Comparison of ENCODE assay signal across 16 cellular contexts in genomic region chr12:43069768-43070221, GRCh38.
DNase-seq lines count a peak whose midpoint lies in the region; ATAC-seq and TF ChIP-seq lines count a peak whose summit lies in the region.
"Had no signal": no experiment of that assay in that cellular context is flagged by ENCODE, and none has a peak within 500 bp of the region (broad histone marks: within the 10 kb centered on the region; RNA-seq: fewer than 3 reads in every experiment).

No MANE protein-coding gene starts in this region.

- no peak overlapping the region for H3K4ac ChIP-seq in mesenchymal stem cell (ENCODE audit: low read depth in 1 of 2, low read length in 2 of 2)

- no peak overlapping the region for H4K91ac ChIP-seq in mesenchymal stem cell (ENCODE audit: low read length)

- no peak overlapping the region for H2BK120ac ChIP-seq in mesenchymal stem cell (ENCODE audit: low read depth, low read length)

- DNase-seq in epithelial cell of esophagus (ENCODE audit: low read depth), result peak; percentile 3
- no peak for DNase-seq in mesenchymal stem cell
- DNase-seq in activated CD4-positive, alpha-beta T cell treated with anti-CD3 and anti-CD28 coated beads for 36 hours, result no peak
- no peak for DNase-seq in Peyer's patch
- no peak for DNase-seq in activated T-cell treated with anti-CD3 and anti-CD28 coated beads, Interleukin-2, amount 50 U/mL, for 48 hours
- DNase-seq in activated CD8-positive, alpha-beta memory T cell treated with anti-CD3 and anti-CD28 coated beads for 24 hours, result no peak
- DNase-seq: activated B cell treated with CpG ODN at 0.5 μM for 24 hours; activated naive CD8-positive, alpha-beta T cell treated with anti-CD3 and anti-CD28 coated beads, Interleukin-2, amount 10 ng/mL, durations not matched to agents 7 days and 5 days; cortex of kidney; esophagus squamous epithelium; MV-4-11; SW 1271; testis had no signal

- no peaks in the 10 kb centered on the region for H3K4me1 Mint-ChIP-seq in activated CD4-positive, alpha-beta T cell treated with anti-CD3 and anti-CD28 coated beads for 36 hours
- H3K4me1 Mint-ChIP-seq: activated B cell treated with CpG ODN at 0.5 μM for 24 hours; activated naive CD8-positive, alpha-beta T cell treated with anti-CD3 and anti-CD28 coated beads, Interleukin-2, amount 10 ng/mL, durations not matched to agents 7 days and 5 days had no signal

- no peaks in the 10 kb centered on the region for H3K36me3 Mint-ChIP-seq in activated CD4-positive, alpha-beta T cell treated with anti-CD3 and anti-CD28 coated beads for 36 hours (ENCODE audit: low read depth)
- H3K36me3 Mint-ChIP-seq: activated naive CD8-positive, alpha-beta T cell treated with anti-CD3 and anti-CD28 coated beads, Interleukin-2, amount 10 ng/mL, durations not matched to agents 7 days and 5 days; memory B cell had no signal

- TF ChIP-seq POLR2A in Peyer's patch (IDR thresholded peaks at IDR 0.05), result no peak

- H3K79me1 ChIP-seq in mesenchymal stem cell (replicated peaks; ENCODE audit: low read length, poor library complexity, severe bottlenecking), result no peaks in the 10 kb centered on the region

- no peak overlapping the region for H2BK5ac ChIP-seq in mesenchymal stem cell (ENCODE audit: low read depth, low read length, poor library complexity, severe bottlenecking)

- H3K27me3 Mint-ChIP-seq in activated CD4-positive, alpha-beta T cell treated with anti-CD3 and anti-CD28 coated beads for 36 hours, result no peaks in the 10 kb centered on the region
- H3K27me3 Mint-ChIP-seq: activated B cell treated with CpG ODN at 0.5 μM for 24 hours; activated naive CD8-positive, alpha-beta T cell treated with anti-CD3 and anti-CD28 coated beads, Interleukin-2, amount 10 ng/mL, durations not matched to agents 7 days and 5 days had no signal

- H2BK12ac ChIP-seq in mesenchymal stem cell (ENCODE audit: low read length in 2 of 2), result no peak overlapping the region

- POLR2A ChIA-PET in activated CD4-positive, alpha-beta T cell treated with anti-CD3 and anti-CD28 coated beads for 36 hours (lab: Charles Lee), result no interaction called here

- CTCF ChIA-PET in activated CD4-positive, alpha-beta T cell treated with anti-CD3 and anti-CD28 coated beads for 36 hours (lab: Charles Lee), result no interaction called here

- H3K27me3 ChIP-seq in ACC112 (ENCODE audit: insufficient read depth, low read length) (no peaks in the 10 kb centered on the region), mesenchymal stem cell (ENCODE audit: control insufficient read depth in 1 of 2, insufficient read depth in 1 of 2, low read length in 2 of 2) (no peaks in the 10 kb centered on the region), Peyer's patch (no peaks in the 10 kb centered on the region)
- H3K27me3 ChIP-seq: esophagus squamous epithelium, testis had no signal

- peaks cover 3% of the 10 kb centered on the region for H3K9me3 ChIP-seq in mesenchymal stem cell (ENCODE audit: control insufficient read depth, low read length)
- H3K9me3 ChIP-seq in Peyer's patch, result no peaks in the 10 kb centered on the region
- H3K9me3 ChIP-seq: esophagus squamous epithelium, testis had no signal

- H3K9ac ChIP-seq in mesenchymal stem cell (ENCODE audit: low read length), result peak overlapping the region; percentile 50

- no peaks in the 10 kb centered on the region for H3K36me3 ChIP-seq in ACC112 (ENCODE audit: insufficient read depth, low read length)
- H3K36me3 ChIP-seq in mesenchymal stem cell (ENCODE audit: control insufficient read depth in 1 of 2, insufficient read depth in 2 of 2, low read depth in 1 of 2, low read length in 2 of 2), result no peaks in the 10 kb centered on the region
- no peaks in the 10 kb centered on the region for H3K36me3 ChIP-seq in Peyer's patch
- H3K36me3 ChIP-seq: esophagus squamous epithelium had no signal

- ATAC-seq in HG03565 (IDR thresholded peaks at IDR 0.05; ENCODE audit: unreplicated experiment), result peak; percentile 47
- no peak for ATAC-seq in activated CD4-positive, alpha-beta T cell treated with anti-CD3 and anti-CD28 coated beads for 36 hours

- no peaks in the 10 kb centered on the region for H3K79me2 ChIP-seq in ACC112 (ENCODE audit: control insufficient read depth, insufficient read depth, low read length, unreplicated experiment)

- intact Hi-C loops in activated CD4-positive, alpha-beta T cell treated with anti-CD3 and anti-CD28 coated beads for 36 hours (cut with DNase I, micrococcal nuclease), result no loop called here

- no peak overlapping the region for H2BK15ac ChIP-seq in mesenchymal stem cell (ENCODE audit: low read depth, poor library complexity, severe bottlenecking)

- H2AFZ ChIP-seq in ACC112 (ENCODE audit: low read length, unreplicated experiment) (peak overlapping the region; percentile 71), mesenchymal stem cell (ENCODE audit: low read depth, low read length) (no peak overlapping the region)

- no peak overlapping the region for H3K27ac Mint-ChIP-seq in activated CD4-positive, alpha-beta T cell treated with anti-CD3 and anti-CD28 coated beads for 36 hours
- H3K27ac Mint-ChIP-seq: activated B cell treated with CpG ODN at 0.5 μM for 24 hours; activated naive CD8-positive, alpha-beta T cell treated with anti-CD3 and anti-CD28 coated beads, Interleukin-2, amount 10 ng/mL, durations not matched to agents 7 days and 5 days; memory B cell had no signal

- no peak overlapping the region for H4K8ac ChIP-seq in mesenchymal stem cell (ENCODE audit: low read length)

- peaks cover 9% of the 10 kb centered on the region for H3K4me1 ChIP-seq in ACC112 (ENCODE audit: control insufficient read depth, insufficient read depth, low read length, unreplicated experiment)
- H3K4me1 ChIP-seq in mesenchymal stem cell (ENCODE audit: control insufficient read depth, insufficient read depth, low read depth, low read length), result peaks cover 2% of the 10 kb centered on the region
- H3K4me1 ChIP-seq in Peyer's patch, result no peaks in the 10 kb centered on the region
- H3K4me1 ChIP-seq: esophagus squamous epithelium, testis had no signal

- H3K23ac ChIP-seq in mesenchymal stem cell (ENCODE audit: low read length in 2 of 2), result no peak overlapping the region

- TF ChIP-seq CTCF in epithelial cell of esophagus (IDR thresholded peaks at IDR 0.05; ENCODE audit: insufficient read depth, low read depth, low read length, missing control alignments) (no peak), Peyer's patch (IDR thresholded peaks at IDR 0.05) (no peak)

- no peak overlapping the region for H2AK5ac ChIP-seq in mesenchymal stem cell (ENCODE audit: low read length, severe bottlenecking)

- H3K18ac ChIP-seq in mesenchymal stem cell (ENCODE audit: low read depth in 1 of 2, low read length in 2 of 2), result no peak overlapping the region

- H3K27ac ChIP-seq in ACC112 (ENCODE audit: low read depth, low read length), result no peak overlapping the region
- no peak overlapping the region for H3K27ac ChIP-seq in mesenchymal stem cell (ENCODE audit: low read length, poor library complexity, severe bottlenecking)
- no peak overlapping the region for H3K27ac ChIP-seq in Peyer's patch
- H3K27ac ChIP-seq: esophagus squamous epithelium, testis had no signal

- H3K4me3 Mint-ChIP-seq in activated CD4-positive, alpha-beta T cell treated with anti-CD3 and anti-CD28 coated beads for 36 hours, result no peak overlapping the region
- H3K4me3 Mint-ChIP-seq: activated B cell treated with CpG ODN at 0.5 μM for 24 hours; activated naive CD8-positive, alpha-beta T cell treated with anti-CD3 and anti-CD28 coated beads, Interleukin-2, amount 10 ng/mL, durations not matched to agents 7 days and 5 days; memory B cell had no signal

- 89% methylated on average over 5 of the region's 5 CpGs for WGBS in mesenchymal stem cell

- H3K4me3 ChIP-seq in ACC112 (ENCODE audit: low read depth, low read length) (peak overlapping the region; percentile 29), epithelial cell of esophagus (ENCODE audit: low read length) (no peak overlapping the region), mesenchymal stem cell (ENCODE audit: insufficient read depth in 1 of 2, low read depth in 1 of 2, low read length in 2 of 2) (no peak overlapping the region), Peyer's patch (no peak overlapping the region)
- H3K4me3 ChIP-seq: esophagus squamous epithelium, testis had no signal

- H3K14ac ChIP-seq in mesenchymal stem cell (ENCODE audit: low read length in 2 of 2), result no peak overlapping the region

- H3K9me3 Mint-ChIP-seq in activated CD4-positive, alpha-beta T cell treated with anti-CD3 and anti-CD28 coated beads for 36 hours (ENCODE audit: low read depth), result peaks cover 3% of the 10 kb centered on the region
- H3K9me3 Mint-ChIP-seq: activated B cell treated with CpG ODN at 0.5 μM for 24 hours; activated naive CD8-positive, alpha-beta T cell treated with anti-CD3 and anti-CD28 coated beads, Interleukin-2, amount 10 ng/mL, durations not matched to agents 7 days and 5 days had no signal

- no peak overlapping the region for H3K4me2 ChIP-seq in mesenchymal stem cell (ENCODE audit: low read length, poor library complexity, severe bottlenecking)
